26 cellular contexts compared by ENCODE assay signal in the genomic region with DNA sequence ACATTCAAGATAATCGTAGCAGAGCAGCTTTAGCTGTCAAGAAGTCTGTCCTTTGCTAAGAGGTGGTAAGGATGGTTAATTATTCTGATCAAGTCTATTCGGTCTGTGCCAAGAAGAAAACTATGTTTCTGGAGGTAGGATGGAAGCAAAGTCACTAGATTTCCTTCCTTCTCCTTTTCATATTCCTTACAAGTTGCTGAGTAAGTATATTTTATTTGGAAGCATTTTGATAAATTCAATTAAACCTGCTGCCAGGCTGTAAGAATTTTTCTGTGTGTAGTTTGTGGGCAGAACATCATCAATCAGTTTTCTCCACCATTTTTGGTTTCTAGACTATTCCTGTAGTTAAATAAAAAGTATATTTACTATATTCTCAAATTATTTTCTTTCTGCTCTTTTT.
"Had no signal": no experiment of that assay in that cellular context is flagged by ENCODE, and none has a peak within 500 bp of the region (broad histone marks: within the 10 kb centered on the region; RNA-seq: fewer than 3 reads in every experiment).

No MANE protein-coding gene starts in this region.

- H3K4me3 ChIP-seq: colonic mucosa, esophagus squamous epithelium, gastrocnemius medialis, heart right ventricle, left lung, lower lobe of right lung, mucosa of descending colon had no signal

- FAIRE-seq: islet of Langerhans, keratinocyte had no signal

- H3K9me3 Mint-ChIP-seq: mesothelial cell of epicardium had no signal

- H3K36me3 Mint-ChIP-seq: mesothelial cell of epicardium, naive B cell had no signal

- ATAC-seq: effector memory CD8-positive, alpha-beta T cell; esophagus mucosa; gastrocnemius medialis; heart right ventricle; left cardiac atrium; left lung; left ventricle myocardium superior; lower lobe of right lung; mucosa of descending colon had no signal

- H3K27ac ChIP-seq: colonic mucosa, epithelial cell of prostate, esophagus squamous epithelium, gastrocnemius medialis, heart right ventricle, left lung, lower lobe of right lung had no signal

- H3K36me3 ChIP-seq: colonic mucosa, esophagus squamous epithelium, gastrocnemius medialis, heart right ventricle, left lung, lower lobe of right lung had no signal

- H3K4me1 Mint-ChIP-seq: endodermal cell, naive B cell had no signal

- DNase-seq: colonic mucosa; cortex of kidney; effector CD8-positive, alpha-beta T cell; effector memory CD8-positive, alpha-beta T cell; endodermal cell; erythroblast; esophagus squamous epithelium; foreskin melanocyte; gastrocnemius medialis; glutamatergic neuron; head of caudate nucleus; heart right ventricle; hippocampal formation; left cardiac atrium; left lung; left ventricle myocardium superior; lower lobe of right lung; mesenchymal stem cell; mucosa of descending colon; naive B cell had no signal

- H3K27me3 Mint-ChIP-seq: dendritic cell treated with granulocyte-macrophage colony-stimulating factor and Interleukin-4, amounts not matched to agents 40 ng/mL and 50 ng/mL, for 4 days; effector memory CD8-positive, alpha-beta T cell; naive B cell had no signal

- H3K9me3 ChIP-seq: colonic mucosa, esophagus squamous epithelium, gastrocnemius medialis, heart right ventricle, left lung, lower lobe of right lung, mucosa of descending colon had no signal

- H3K4me3 Mint-ChIP-seq: dendritic cell treated with granulocyte-macrophage colony-stimulating factor and Interleukin-4, amounts not matched to agents 40 ng/mL and 50 ng/mL, for 4 days; effector memory CD8-positive, alpha-beta T cell; endodermal cell; mesothelial cell of epicardium; naive B cell had no signal

- H3K4me1 ChIP-seq: colonic mucosa, esophagus squamous epithelium, gastrocnemius medialis, heart right ventricle, left lung, lower lobe of right lung had no signal

- H3K27me3 ChIP-seq: colonic mucosa, esophagus squamous epithelium, gastrocnemius medialis, heart right ventricle, left lung had no signal

- H3K27ac Mint-ChIP-seq: dendritic cell treated with granulocyte-macrophage colony-stimulating factor and Interleukin-4, amounts not matched to agents 40 ng/mL and 50 ng/mL, for 4 days; effector memory CD8-positive, alpha-beta T cell; endodermal cell; mesothelial cell of epicardium; naive B cell had no signal
